Comparison of ENCODE assay signal across 1 cellular context in genomic region chr11:68002575-68002942, GRCh38.
TF ChIP-seq lines count a peak whose summit lies in the region.

No MANE protein-coding gene starts in this region.

TF ChIP-seq in HCT116, 20 proteins besides CTCF, POLR2A, EP300 and RAD21 (continued from another document):
- TF ChIP-seq SP1 (IDR thresholded peaks at IDR 0.05; ENCODE audit: low read depth), result no peak
